1 cellular context compared by ENCODE assay signal in genomic region chr2:42795275-42795674, GRCh38.
TF ChIP-seq lines count a peak whose summit lies in the region.

No MANE protein-coding gene starts in this region.

TF ChIP-seq in HepG2, 621 proteins besides CTCF, POLR2A, EP300 and RAD21:
- no peak for TF ChIP-seq ZFP90 (CRISPR knock-in tag; IDR thresholded peaks at IDR 0.05; ENCODE audit: borderline replicate concordance)
- peak; percentile 28; the same call in 1 of the 2 replicates for TF ChIP-seq MBD4 (IDR thresholded peaks at IDR 0.05; ENCODE audit: borderline replicate concordance, low read length)
- TF ChIP-seq ZBTB43 (CRISPR knock-in tag; conservative IDR thresholded peaks at IDR 0.05) = no peak
